In genomic region chr2:212416126-212416525, GRCh38 we compare ENCODE assay signal across 20 cellular contexts.
DNase-seq lines count a peak whose midpoint lies in the region; ATAC-seq, FAIRE-seq and TF ChIP-seq lines count a peak whose summit lies in the region.
"Had no signal": no experiment of that assay in that cellular context is flagged by ENCODE, and none has a peak within 500 bp of the region (broad histone marks: within the 10 kb centered on the region; RNA-seq: fewer than 3 reads in every experiment).

No MANE protein-coding gene starts in this region.

- H3K27me3 ChIP-seq in OCI-LY3 (ENCODE audit: low read depth, low read length), result no peaks in the 10 kb centered on the region
- H3K27me3 ChIP-seq in upper lobe of left lung, result no peaks in the 10 kb centered on the region
- H3K27me3 ChIP-seq: BLaER1 treated with 17β-estradiol and CSF1 and Interleukin-3, amounts not matched to agents 10 nM and 100 nM had no signal

- H3K36me3 Mint-ChIP-seq in neural crest cell (ENCODE audit: low read depth), result no peaks in the 10 kb centered on the region
- H3K36me3 Mint-ChIP-seq: CD8-positive, alpha-beta T cell had no signal

- no peak for TF ChIP-seq POLR2A in upper lobe of left lung (IDR thresholded peaks at IDR 0.05)

- peak overlapping the region; percentile 85 for H3K27ac Mint-ChIP-seq in neural crest cell (ENCODE audit: unreplicated experiment)
- H3K27ac Mint-ChIP-seq: CD8-positive, alpha-beta T cell had no signal

- H3K36me3 ChIP-seq in OCI-LY3 (replicated peaks; ENCODE audit: low read depth, low read length), result no peaks in the 10 kb centered on the region
- no peaks in the 10 kb centered on the region for H3K36me3 ChIP-seq in upper lobe of left lung
- H3K36me3 ChIP-seq: BLaER1 treated with 17β-estradiol and CSF1 and Interleukin-3, amounts not matched to agents 10 nM and 100 nM had no signal

- ATAC-seq in upper lobe of left lung (ENCODE audit: low FRiP score in 2 of 2), result no peak
- ATAC-seq: A549; CD8-positive, alpha-beta T cell had no signal

- H3K4me2 ChIP-seq in OCI-LY3 (ENCODE audit: low read length), result no peak overlapping the region
- H3K4me2 ChIP-seq: A549; BLaER1 treated with 17β-estradiol and CSF1 and Interleukin-3, amounts not matched to agents 10 nM and 100 nM; KMS-11 had no signal

- no peak for TF ChIP-seq CTCF in OCI-LY3 (IDR thresholded peaks at IDR 0.05; ENCODE audit: low read depth, low read length)
- no peak for TF ChIP-seq CTCF in neural crest cell (conservative IDR thresholded peaks at IDR 0.05)
- no peak for TF ChIP-seq CTCF in upper lobe of left lung (IDR thresholded peaks at IDR 0.05)

- WGBS in upper lobe of left lung, 2 donors, result 75 to 77% methylated on average over 2 of the region's 2 CpGs

- peaks cover 9% of the 10 kb centered on the region for H3K9me3 Mint-ChIP-seq in neural crest cell
- H3K9me3 Mint-ChIP-seq: CD8-positive, alpha-beta T cell had no signal

- H3K79me2 ChIP-seq in OCI-LY3 (ENCODE audit: low read length), result no peaks in the 10 kb centered on the region

- peak; percentile 79 for FAIRE-seq in frontal cortex (lab: Jason Lieb, UNC)
- FAIRE-seq: A549, D721Med, GM12892 had no signal

- no peak overlapping the region for H3K27ac ChIP-seq in OCI-LY3 (ENCODE audit: low read length)
- peak overlapping the region; percentile 72 for H3K27ac ChIP-seq in temporal lobe (ENCODE audit: low read depth, low read length)
- no peak overlapping the region for H3K27ac ChIP-seq in upper lobe of left lung
- H3K27ac ChIP-seq: A549; BLaER1 treated with 17β-estradiol and CSF1 and Interleukin-3, amounts not matched to agents 10 nM and 100 nM; KMS-11 had no signal

- H4K20me1 ChIP-seq in OCI-LY3 (ENCODE audit: insufficient read depth, low read length), result no peaks in the 10 kb centered on the region
- H4K20me1 ChIP-seq: BLaER1 treated with 17β-estradiol and CSF1 and Interleukin-3, amounts not matched to agents 10 nM and 100 nM had no signal

- H3K9me3 ChIP-seq in OCI-LY3 (ENCODE audit: insufficient read depth, low read length) (no peaks in the 10 kb centered on the region), upper lobe of left lung (no peaks in the 10 kb centered on the region)
- H3K9me3 ChIP-seq: A549; BLaER1 treated with 17β-estradiol and CSF1 and Interleukin-3, amounts not matched to agents 10 nM and 100 nM had no signal

- H3K9ac ChIP-seq in OCI-LY3 (ENCODE audit: low read length), result no peak overlapping the region
- H3K9ac ChIP-seq: BLaER1 treated with 17β-estradiol and CSF1 and Interleukin-3, amounts not matched to agents 10 nM and 100 nM; KMS-11 had no signal

- no peaks in the 10 kb centered on the region for H3K27me3 Mint-ChIP-seq in neural crest cell (ENCODE audit: low read depth)

- H2AFZ ChIP-seq in OCI-LY3 (ENCODE audit: low read depth, low read length), result 0 out of 2 replicates have a peak overlapping the region, but pooled peaks have one; percentile 27

- TF ChIP-seq EP300 in upper lobe of left lung (IDR thresholded peaks at IDR 0.05), result no peak

- no peak overlapping the region for H3K4me3 ChIP-seq in OCI-LY3 (ENCODE audit: low read length)
- no peak overlapping the region for H3K4me3 ChIP-seq in upper lobe of left lung
- H3K4me3 ChIP-seq: A549; BLaER1 treated with 17β-estradiol and CSF1 and Interleukin-3, amounts not matched to agents 10 nM and 100 nM had no signal

- no peak for DNase-seq in frontal cortex (ENCODE audit: low spot score in 2 of 2)
- DNase-seq in neural crest cell (ENCODE audit: low read depth, low spot score), result no peak
- no peak for DNase-seq in EL
- DNase-seq in upper lobe of left lung, result no peak
- no peak for DNase-seq in COLO668 (lab: John Stamatoyannopoulos, UW; ENCODE audit: unreplicated experiment)
- DNase-seq: CD8-positive, alpha-beta T cell; NCI-H1417; NCI-H187 treated with DMSO at 0.1 percent for 48 hours; NCI-H226; NCI-H524; NCI-H82; RPMI8226; SHP77 treated with DMSO at 0.1 percent for 48 hours had no signal

- peaks cover 41% of the 10 kb centered on the region for H3K4me1 Mint-ChIP-seq in neural crest cell

- H3K4me3 Mint-ChIP-seq in neural crest cell, result peak overlapping the region; percentile 64
- H3K4me3 Mint-ChIP-seq: CD8-positive, alpha-beta T cell had no signal

- H3K4me1 ChIP-seq in OCI-LY3 (ENCODE audit: low read length) (no peaks in the 10 kb centered on the region), upper lobe of left lung (no peaks in the 10 kb centered on the region)
- H3K4me1 ChIP-seq: A549; BLaER1 treated with 17β-estradiol and CSF1 and Interleukin-3, amounts not matched to agents 10 nM and 100 nM had no signal
